In genomic region chr9:31188496-31188895, GRCh38 we compare ENCODE assay signal across 17 cellular contexts.
"Had no signal": no experiment of that assay in that cellular context is flagged by ENCODE, and none has a peak within 500 bp of the region (broad histone marks: within the 10 kb centered on the region; RNA-seq: fewer than 3 reads in every experiment).

No MANE protein-coding gene starts in this region.

- DNase-seq: effector memory CD4-positive, alpha-beta T cell; foreskin keratinocyte; head of caudate nucleus; kidney glomerular epithelial cell; mucosa of descending colon; naive thymus-derived CD8-positive, alpha-beta T cell; ovary; sigmoid colon; stimulated activated CD4-positive, alpha-beta T cell treated with anti-CD3 and anti-CD28 coated beads, Interleukin-12 subunit alpha, Interleukin-12 subunit beta, amount 100 ng/mL, for 4 hours; stimulated activated naive CD4-positive, alpha-beta T cell; stomach had no signal

- H3K4me3 ChIP-seq: hepatocyte, mucosa of descending colon, ovary, right atrium auricular region, sigmoid colon, skin epidermis, stomach had no signal

- H2AFZ ChIP-seq: hepatocyte had no signal

- H3K79me2 ChIP-seq: hepatocyte had no signal

- H3K4me2 ChIP-seq: hepatocyte had no signal

- H3K4me1 ChIP-seq: right atrium auricular region, sigmoid colon, stomach had no signal

- H3K27me3 ChIP-seq: foreskin keratinocyte, hepatocyte, neutrophil, ovary, right atrium auricular region, sigmoid colon, stomach had no signal

- H3K36me3 ChIP-seq: neutrophil, ovary, right atrium auricular region, sigmoid colon, stomach had no signal

- H3K9me3 ChIP-seq: mucosa of descending colon, neutrophil, ovary, right atrium auricular region, sigmoid colon, stomach had no signal

- H3K27ac ChIP-seq: foreskin keratinocyte, hepatocyte, neutrophil, ovary, right atrium auricular region, sigmoid colon, skin epidermis, stomach had no signal

- FAIRE-seq: endometrium, urothelium cell line had no signal
